Comparison of ENCODE assay signal across 24 cellular contexts in genomic region chr1:151377150-151377884, GRCh38. TPM values are rescaled to one million over a fixed set of nuclear protein-coding genes. Genes with fewer than 3 reads are reported as not detected.
"Had no signal": no experiment of that assay in that cellular context is flagged by ENCODE, and none has a peak within 500 bp of the region (broad histone marks: within the 10 kb centered on the region; RNA-seq: fewer than 3 reads in every experiment).

No MANE protein-coding gene starts in this region.

- ATAC-seq: activated CD8-positive, alpha-beta memory T cell treated with anti-CD3 and anti-CD28 coated beads, Interleukin-2, amount 10 ng/mL, durations not matched to agents 7 days and 5 days; activated CD8-positive, alpha-beta T cell treated with anti-CD3 and anti-CD28 coated beads for 36 hours; body of pancreas; gastroesophageal sphincter; heart left ventricle; stimulated activated naive B cell treated with anti-CD40 and anti-IgM and Interleukin-4, amounts not matched to agents 10 μg/mL and 1 μg/mL and 100 μg/mL, for 72 hours had no signal

- H3K9me3 ChIP-seq: body of pancreas, gastroesophageal sphincter, heart left ventricle, sigmoid colon, uterus had no signal

- H3K4me1 ChIP-seq: uterus had no signal

- H3K4me3 ChIP-seq: body of pancreas, cardiac muscle cell, gastroesophageal sphincter, heart left ventricle, sigmoid colon, uterus had no signal

- DNase-seq: activated CD4-positive, alpha-beta T cell treated with anti-CD3 and anti-CD28 coated beads, Interleukin-2, amount 10 ng/mL, durations not matched to agents 7 days and 5 days; activated CD4-positive, CD25-positive, alpha-beta regulatory T cell treated with anti-CD3 and anti-CD28 coated beads, Interleukin-2, amount 50 U/mL, for 72 hours; activated CD8-positive, alpha-beta memory T cell treated with anti-CD3 and anti-CD28 coated beads, Interleukin-2, amount 10 ng/mL, durations not matched to agents 7 days and 5 days; activated CD8-positive, alpha-beta T cell treated with anti-CD3 and anti-CD28 coated beads for 36 hours; activated effector memory CD4-positive, alpha-beta T cell treated with anti-CD3 and anti-CD28 coated beads, Interleukin-2, amount 50 U/mL, for 16 hours; activated naive CD4-positive, alpha-beta T cell treated with anti-CD3 and anti-CD28 coated beads, Interleukin-2, amount 10 ng/mL, durations not matched to agents 7 days and 5 days; activated T-cell treated with anti-CD3 and anti-CD28 coated beads for 4 hours; body of pancreas; heart left ventricle; mesenchymal stem cell; naive B cell; nucleus accumbens; retina; sigmoid colon; stimulated activated CD4-positive, alpha-beta T cell treated with anti-CD3 and anti-CD28 coated beads, Interleukin-2, amount 100 ng/mL, for 48 hours; stimulated activated CD8-positive, alpha-beta memory T cell treated with anti-CD3 and anti-CD28 coated beads, Interleukin-4, amount 100 ng/mL, for 48 hours; stimulated activated naive B cell treated with anti-CD40 and anti-IgM and Interleukin-4, amounts not matched to agents 10 μg/mL and 1 μg/mL and 100 μg/mL, for 72 hours; trophoblast cell; uterus; WERI-Rb-1 had no signal

- H3K36me3 ChIP-seq: cardiac muscle cell, gastroesophageal sphincter, heart left ventricle, sigmoid colon, uterus, WERI-Rb-1 had no signal

- H3K27me3 ChIP-seq: body of pancreas, cardiac muscle cell, gastroesophageal sphincter, heart left ventricle, sigmoid colon, uterus had no signal

- H3K27ac ChIP-seq: body of pancreas, cardiac muscle cell, epithelial cell of prostate, gastroesophageal sphincter, heart left ventricle, sigmoid colon, uterus, WERI-Rb-1 had no signal

RNA-seq across cellular contexts. Expression of gene SELENBP1, which starts 4.8 kb away (rescaled TPM):
- total RNA-seq: activated CD4-positive, alpha-beta T cell treated with anti-CD3 and anti-CD28 coated beads, Interleukin-2, amount 10 ng/mL, durations not matched to agents 7 days and 5 days; activated CD8-positive, alpha-beta memory T cell treated with anti-CD3 and anti-CD28 coated beads, Interleukin-2, amount 10 ng/mL, durations not matched to agents 7 days and 5 days; activated CD8-positive, alpha-beta T cell treated with anti-CD3 and anti-CD28 coated beads for 36 hours; mononuclear cell had no signal
